Comparison of ENCODE assay signal across 1 cellular context in the genomic region with DNA sequence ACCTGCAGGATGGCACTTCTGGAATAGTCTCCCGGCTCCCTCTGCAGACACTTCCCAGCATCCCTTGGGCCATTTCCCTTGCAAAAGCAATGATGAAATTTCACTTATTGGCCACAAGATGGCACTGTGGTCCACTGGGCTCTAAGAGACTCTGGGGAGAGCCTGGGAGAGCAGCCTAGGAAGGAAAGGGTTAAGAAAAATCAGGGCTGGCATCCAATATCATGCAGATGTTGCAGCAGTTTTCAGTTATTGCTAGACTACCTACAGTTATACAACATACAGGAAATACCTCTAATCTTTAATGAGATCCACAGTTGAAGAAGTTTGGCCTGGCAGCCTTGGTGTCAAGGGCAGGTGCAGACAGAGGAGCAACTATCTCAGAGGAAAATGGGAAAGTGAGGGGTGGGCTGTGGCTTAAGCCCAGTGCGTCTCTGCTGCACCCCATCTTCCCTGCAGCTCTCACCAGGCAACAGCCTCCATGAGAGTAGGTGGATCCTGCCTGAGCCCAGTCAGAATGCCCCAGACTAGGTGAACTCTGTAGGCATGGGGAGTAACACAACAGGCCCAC.
TF ChIP-seq lines count a peak whose summit lies in the region.

No MANE protein-coding gene starts in this region.

TF ChIP-seq in GM23338, 12 proteins besides CTCF, POLR2A, EP300 and RAD21 (continued from another document):
- TF ChIP-seq, protein P1, sequence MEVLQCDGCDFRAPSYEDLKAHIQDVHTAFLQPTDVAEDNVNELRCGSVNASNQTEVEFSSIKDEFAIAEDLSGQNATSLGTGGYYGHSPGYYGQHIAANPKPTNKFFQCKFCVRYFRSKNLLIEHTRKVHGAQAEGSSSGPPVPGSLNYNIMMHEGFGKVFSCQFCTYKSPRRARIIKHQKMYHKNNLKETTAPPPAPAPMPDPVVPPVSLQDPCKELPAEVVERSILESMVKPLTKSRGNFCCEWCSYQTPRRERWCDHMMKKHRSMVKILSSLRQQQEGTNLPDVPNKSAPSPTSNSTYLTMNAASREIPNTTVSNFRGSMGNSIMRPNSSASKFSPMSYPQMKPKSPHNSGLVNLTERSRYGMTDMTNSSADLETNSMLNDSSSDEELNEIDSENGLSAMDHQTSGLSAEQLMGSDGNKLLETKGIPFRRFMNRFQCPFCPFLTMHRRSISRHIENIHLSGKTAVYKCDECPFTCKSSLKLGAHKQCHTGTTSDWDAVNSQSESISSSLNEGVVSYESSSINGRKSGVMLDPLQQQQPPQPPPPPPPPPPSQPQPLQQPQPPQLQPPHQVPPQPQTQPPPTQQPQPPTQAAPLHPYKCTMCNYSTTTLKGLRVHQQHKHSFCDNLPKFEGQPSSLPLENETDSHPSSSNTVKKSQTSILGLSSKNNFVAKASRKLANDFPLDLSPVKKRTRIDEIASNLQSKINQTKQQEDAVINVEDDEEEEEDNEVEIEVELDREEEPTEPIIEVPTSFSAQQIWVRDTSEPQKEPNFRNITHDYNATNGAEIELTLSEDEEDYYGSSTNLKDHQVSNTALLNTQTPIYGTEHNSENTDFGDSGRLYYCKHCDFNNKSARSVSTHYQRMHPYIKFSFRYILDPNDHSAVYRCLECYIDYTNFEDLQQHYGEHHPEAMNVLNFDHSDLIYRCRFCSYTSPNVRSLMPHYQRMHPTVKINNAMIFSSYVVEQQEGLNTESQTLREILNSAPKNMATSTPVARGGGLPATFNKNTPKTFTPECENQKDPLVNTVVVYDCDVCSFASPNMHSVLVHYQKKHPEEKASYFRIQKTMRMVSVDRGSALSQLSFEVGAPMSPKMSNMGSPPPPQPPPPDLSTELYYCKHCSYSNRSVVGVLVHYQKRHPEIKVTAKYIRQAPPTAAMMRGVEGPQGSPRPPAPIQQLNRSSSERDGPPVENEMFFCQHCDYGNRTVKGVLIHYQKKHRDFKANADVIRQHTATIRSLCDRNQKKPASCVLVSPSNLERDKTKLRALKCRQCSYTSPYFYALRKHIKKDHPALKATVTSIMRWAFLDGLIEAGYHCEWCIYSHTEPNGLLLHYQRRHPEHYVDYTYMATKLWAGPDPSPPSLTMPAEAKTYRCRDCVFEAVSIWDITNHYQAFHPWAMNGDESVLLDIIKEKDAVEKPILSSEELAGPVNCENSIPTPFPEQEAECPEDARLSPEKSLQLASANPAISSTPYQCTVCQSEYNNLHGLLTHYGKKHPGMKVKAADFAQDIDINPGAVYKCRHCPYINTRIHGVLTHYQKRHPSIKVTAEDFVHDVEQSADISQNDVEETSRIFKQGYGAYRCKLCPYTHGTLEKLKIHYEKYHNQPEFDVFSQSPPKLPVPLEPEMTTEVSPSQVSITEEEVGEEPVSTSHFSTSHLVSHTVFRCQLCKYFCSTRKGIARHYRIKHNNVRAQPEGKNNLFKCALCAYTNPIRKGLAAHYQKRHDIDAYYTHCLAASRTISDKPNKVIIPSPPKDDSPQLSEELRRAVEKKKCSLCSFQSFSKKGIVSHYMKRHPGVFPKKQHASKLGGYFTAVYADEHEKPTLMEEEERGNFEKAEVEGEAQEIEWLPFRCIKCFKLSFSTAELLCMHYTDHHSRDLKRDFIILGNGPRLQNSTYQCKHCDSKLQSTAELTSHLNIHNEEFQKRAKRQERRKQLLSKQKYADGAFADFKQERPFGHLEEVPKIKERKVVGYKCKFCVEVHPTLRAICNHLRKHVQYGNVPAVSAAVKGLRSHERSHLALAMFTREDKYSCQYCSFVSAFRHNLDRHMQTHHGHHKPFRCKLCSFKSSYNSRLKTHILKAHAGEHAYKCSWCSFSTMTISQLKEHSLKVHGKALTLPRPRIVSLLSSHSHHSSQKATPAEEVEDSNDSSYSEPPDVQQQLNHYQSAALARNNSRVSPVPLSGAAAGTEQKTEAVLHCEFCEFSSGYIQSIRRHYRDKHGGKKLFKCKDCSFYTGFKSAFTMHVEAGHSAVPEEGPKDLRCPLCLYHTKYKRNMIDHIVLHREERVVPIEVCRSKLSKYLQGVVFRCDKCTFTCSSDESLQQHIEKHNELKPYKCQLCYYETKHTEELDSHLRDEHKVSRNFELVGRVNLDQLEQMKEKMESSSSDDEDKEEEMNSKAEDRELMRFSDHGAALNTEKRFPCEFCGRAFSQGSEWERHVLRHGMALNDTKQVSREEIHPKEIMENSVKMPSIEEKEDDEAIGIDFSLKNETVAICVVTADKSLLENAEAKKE (CRISPR knock-in tag; IDR thresholded peaks at IDR 0.05): no peak
- TF ChIP-seq ZNF331 (CRISPR knock-in tag; IDR thresholded peaks at IDR 0.05; ENCODE audit: low read depth) (no peak), EZH2phosphoT487 (IDR thresholded peaks at IDR 0.05; ENCODE audit: unreplicated experiment) (no peak)
